ENCODE assay signal across 1 cellular context in genomic region chr7:6718124-6718523, GRCh38.
A peak's percentile ranks its signal among the peaks of the same experiment; 100 is the strongest.
TF ChIP-seq lines count a peak whose summit lies in the region.

No MANE protein-coding gene starts in this region.

TF ChIP-seq in K562, 482 proteins besides CTCF, POLR2A, EP300 and RAD21:
- TF ChIP-seq CTCFL (IDR thresholded peaks at IDR 0.05; ENCODE audit: borderline replicate concordance, insufficient read depth, low read depth, low read length, poor library complexity, severe bottlenecking) (peak; percentile 4), ZFP36 (IDR thresholded peaks at IDR 0.05; ENCODE audit: low read depth, low read length, partially characterized antibody) (no peak)
